13 cellular contexts compared by ENCODE assay signal in the genomic region with DNA sequence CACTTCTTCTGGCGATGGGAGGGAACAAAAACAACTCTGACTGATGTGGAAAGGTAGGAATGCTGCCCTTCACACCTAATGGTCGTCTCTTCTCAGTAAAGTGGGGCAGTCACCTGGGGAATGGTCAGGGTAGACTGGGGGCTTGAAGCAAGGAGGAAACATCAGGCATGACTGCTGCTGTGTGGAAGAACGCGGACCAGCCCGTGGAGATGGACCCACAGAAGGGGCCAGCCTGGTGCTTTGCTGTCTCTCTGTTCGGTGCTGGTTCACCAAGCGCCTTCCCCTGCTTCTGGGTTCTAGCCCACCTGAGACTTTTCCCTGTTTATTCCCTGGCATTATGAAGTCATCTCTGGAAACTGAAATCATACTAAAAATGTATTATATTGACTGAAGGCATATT.
DNase-seq lines count a peak whose midpoint lies in the region; ATAC-seq and TF ChIP-seq lines count a peak whose summit lies in the region.
"Had no signal": no experiment of that assay in that cellular context is flagged by ENCODE, and none has a peak within 500 bp of the region (broad histone marks: within the 10 kb centered on the region; RNA-seq: fewer than 3 reads in every experiment).

No MANE protein-coding gene starts in this region.

- no peak for TF ChIP-seq RAD21 in HCT116 (IDR thresholded peaks at IDR 0.05; ENCODE audit: low read depth)

- no peak overlapping the region for H3K9ac ChIP-seq in HCT116 (ENCODE audit: low read length)

- TF ChIP-seq POLR2A in HCT116 (IDR thresholded peaks at IDR 0.05; ENCODE audit: borderline replicate concordance, extremely low read depth, insufficient read depth, insufficient read length): no peak

- H3K4me1 Mint-ChIP-seq in activated T-helper 1 cell treated with anti-CD3 and anti-CD28 coated beads, Interleukin-12 subunit alpha, Interleukin-12 subunit beta, Interleukin-2, Interleukin-4 antibody, amounts not matched to agents 30 ng/mL and 10 ng/mL and 1 ng/mL, durations not matched to agents 14 hours and 24 hours and 36 hours (ENCODE audit: low read depth): peaks cover under 1% of the 10 kb centered on the region
- H3K4me1 Mint-ChIP-seq in memory B cell: peaks cover 9% of the 10 kb centered on the region
- H3K4me1 Mint-ChIP-seq in stimulated activated effector memory CD8-positive, alpha-beta T cell treated with anti-CD3 and anti-CD28 coated beads, Interleukin-12 subunit alpha, Interleukin-12 subunit beta, amount 100 ng/mL, for 72 hours: peaks cover 21% of the 10 kb centered on the region

- RAD21 ChIA-PET in HCT116 (lab: Charles Lee; ENCODE audit: low non-redundant PET in 1 of 2, low total read pairs in 2 of 2, uncharacterized antibody in 2 of 2, unreplicated experiment in 2 of 2): no interaction called here

- H3K36me3 ChIP-seq in HCT116 (ENCODE audit: control insufficient read depth in 1 of 2, insufficient read depth in 2 of 2, low read length in 2 of 2): peaks cover 0 to 19% of the 10 kb centered on the region in 2 experiments; a peak in 2 of 4 replicates

- no peaks in the 10 kb centered on the region for H3K27me3 Mint-ChIP-seq in activated T-helper 1 cell treated with anti-CD3 and anti-CD28 coated beads, Interleukin-12 subunit alpha, Interleukin-12 subunit beta, Interleukin-2, Interleukin-4 antibody, amounts not matched to agents 30 ng/mL and 10 ng/mL and 1 ng/mL, durations not matched to agents 14 hours and 24 hours and 36 hours (ENCODE audit: insufficient read depth)
- H3K27me3 Mint-ChIP-seq in memory B cell: no peaks in the 10 kb centered on the region

- H2AFZ ChIP-seq in HCT116 (ENCODE audit: low read depth, low read length, poor library complexity, severe bottlenecking): no peak overlapping the region
- H2AFZ ChIP-seq: GM23338 had no signal

- no peaks in the 10 kb centered on the region for H3K27me3 ChIP-seq in HCT116 (ENCODE audit: insufficient read depth, low read length)

- no peaks in the 10 kb centered on the region for H3K9me3 ChIP-seq in HCT116 (ENCODE audit: control insufficient read depth in 1 of 2, insufficient read depth in 1 of 2, low read depth in 1 of 2, low read length in 2 of 2)

- H3K27ac Mint-ChIP-seq in activated T-helper 1 cell treated with anti-CD3 and anti-CD28 coated beads, Interleukin-12 subunit alpha, Interleukin-12 subunit beta, Interleukin-2, Interleukin-4 antibody, amounts not matched to agents 30 ng/mL and 10 ng/mL and 1 ng/mL, durations not matched to agents 14 hours and 24 hours and 36 hours: peak overlapping the region; percentile 15
- peak overlapping the region; percentile 19 for H3K27ac Mint-ChIP-seq in memory B cell
- peak overlapping the region; percentile 54 for H3K27ac Mint-ChIP-seq in stimulated activated effector memory CD8-positive, alpha-beta T cell treated with anti-CD3 and anti-CD28 coated beads, Interleukin-12 subunit alpha, Interleukin-12 subunit beta, amount 100 ng/mL, for 72 hours
- H3K27ac Mint-ChIP-seq: GM23338 had no signal

- POLR2A ChIA-PET in HCT116 (lab: Charles Lee): no interaction called here

- TF ChIP-seq CTCF in HCT116 (IDR thresholded peaks at IDR 0.05 in 2 of 3, conservative IDR thresholded peaks at IDR 0.05 in 1 of 3; ENCODE audit: borderline replicate concordance in 1 of 3, insufficient read depth in 1 of 3, low read depth in 2 of 3, low read length in 2 of 3): no peak

- no peak overlapping the region for H3K4me3 Mint-ChIP-seq in activated T-helper 1 cell treated with anti-CD3 and anti-CD28 coated beads, Interleukin-12 subunit alpha, Interleukin-12 subunit beta, Interleukin-2, Interleukin-4 antibody, amounts not matched to agents 30 ng/mL and 10 ng/mL and 1 ng/mL, durations not matched to agents 14 hours and 24 hours and 36 hours
- H3K4me3 Mint-ChIP-seq in memory B cell: no peak overlapping the region
- H3K4me3 Mint-ChIP-seq in stimulated activated effector memory CD8-positive, alpha-beta T cell treated with anti-CD3 and anti-CD28 coated beads, Interleukin-12 subunit alpha, Interleukin-12 subunit beta, amount 100 ng/mL, for 72 hours: no peak overlapping the region
- H3K4me3 Mint-ChIP-seq: GM23338 had no signal

- CTCF ChIA-PET in HCT116 (lab: Charles Lee): no interaction called here

- peaks cover 0 to 11% of the 10 kb centered on the region in 2 experiments; a peak in 1 of 4 replicates for H3K4me1 ChIP-seq in HCT116 (ENCODE audit: control insufficient read depth in 1 of 2, insufficient read depth in 2 of 2, low read length in 2 of 2)

- H4K20me1 ChIP-seq in HCT116 (ENCODE audit: insufficient read depth): no peaks in the 10 kb centered on the region

- H3K9me3 Mint-ChIP-seq in activated T-helper 1 cell treated with anti-CD3 and anti-CD28 coated beads, Interleukin-12 subunit alpha, Interleukin-12 subunit beta, Interleukin-2, Interleukin-4 antibody, amounts not matched to agents 30 ng/mL and 10 ng/mL and 1 ng/mL, durations not matched to agents 14 hours and 24 hours and 36 hours: no peaks in the 10 kb centered on the region
- H3K9me3 Mint-ChIP-seq in memory B cell: no peaks in the 10 kb centered on the region
- H3K9me3 Mint-ChIP-seq in stimulated activated effector memory CD8-positive, alpha-beta T cell treated with anti-CD3 and anti-CD28 coated beads, Interleukin-12 subunit alpha, Interleukin-12 subunit beta, amount 100 ng/mL, for 72 hours: no peaks in the 10 kb centered on the region

- intact Hi-C loops in HCT116 (cut with micrococcal nuclease): no loop called here
- intact Hi-C loops in activated T-helper 1 cell treated with anti-CD3 and anti-CD28 coated beads, Interleukin-12 subunit alpha, Interleukin-12 subunit beta, Interleukin-2, Interleukin-4 antibody, amounts not matched to agents 30 ng/mL and 10 ng/mL and 1 ng/mL, durations not matched to agents 14 hours and 24 hours and 36 hours (cut with micrococcal nuclease): no loop called here

- no peak overlapping the region for H3K4me3 ChIP-seq in HCT116 (replicated peaks in 1 of 2; ENCODE audit: low read depth in 1 of 2, low read length in 2 of 2)
- H3K4me3 ChIP-seq: GM23338 had no signal

- no TSS peak for BruUV-seq in HCT116 (replicated peaks; lab: Mats Ljungman, UMichigan)

- H3K4me2 ChIP-seq in HCT116 (ENCODE audit: low read length): peak overlapping the region; percentile 2; the same call in 1 of the 2 replicates
- H3K4me2 ChIP-seq: GM23338 had no signal

- no peak for DNase-seq in HCT116 (ENCODE audit: low read depth, low spot score)
- no peak for DNase-seq in activated T-helper 1 cell treated with anti-CD3 and anti-CD28 coated beads, Interleukin-12 subunit alpha, Interleukin-12 subunit beta, Interleukin-2, Interleukin-4 antibody, amounts not matched to agents 30 ng/mL and 10 ng/mL and 1 ng/mL, durations not matched to agents 14 hours and 24 hours and 36 hours (ENCODE audit: low spot score)
- no peak for DNase-seq in memory B cell (ENCODE audit: low spot score in 2 of 2)
- DNase-seq in stimulated activated effector memory CD8-positive, alpha-beta T cell treated with anti-CD3 and anti-CD28 coated beads, Interleukin-12 subunit alpha, Interleukin-12 subunit beta, amount 100 ng/mL, for 72 hours (ENCODE audit: low spot score in 2 of 2): no peak
- DNase-seq in NCI-H524 (lab: John Stamatoyannopoulos, UW): no peak
- DNase-seq in stimulated activated naive CD4-positive, alpha-beta T cell treated with Interleukin-2 at 50 U/mL for 16 hours (lab: John Stamatoyannopoulos, UW): no peak
- no peak for DNase-seq in RPMI8226
- DNase-seq: activated CD4-positive, alpha-beta T cell treated with anti-CD3 and anti-CD28 coated beads for 4 hours; activated CD8-positive, alpha-beta memory T cell treated with anti-CD3 and anti-CD28 coated beads, Interleukin-2, amount 50 U/mL, for 48 hours; dermis blood vessel endothelial cell; NCI-H1930; stimulated activated CD4-positive, alpha-beta T cell treated with anti-CD3 and anti-CD28 coated beads, Interleukin-12 subunit alpha, Interleukin-12 subunit beta, amount 100 ng/mL, for 4 hours had no signal

- no peak overlapping the region for H3K27ac ChIP-seq in HCT116 (ENCODE audit: low read depth, low read length)

- H3K79me2 ChIP-seq in HCT116 (ENCODE audit: insufficient read depth, low read length): no peaks in the 10 kb centered on the region

- H3K9me2 ChIP-seq in HCT116 (ENCODE audit: insufficient read depth): no peaks in the 10 kb centered on the region

- H3K36me3 Mint-ChIP-seq in activated T-helper 1 cell treated with anti-CD3 and anti-CD28 coated beads, Interleukin-12 subunit alpha, Interleukin-12 subunit beta, Interleukin-2, Interleukin-4 antibody, amounts not matched to agents 30 ng/mL and 10 ng/mL and 1 ng/mL, durations not matched to agents 14 hours and 24 hours and 36 hours (ENCODE audit: low read depth): peaks cover 34% of the 10 kb centered on the region
- peaks cover 25% of the 10 kb centered on the region for H3K36me3 Mint-ChIP-seq in memory B cell
- peaks cover 96% of the 10 kb centered on the region for H3K36me3 Mint-ChIP-seq in stimulated activated effector memory CD8-positive, alpha-beta T cell treated with anti-CD3 and anti-CD28 coated beads, Interleukin-12 subunit alpha, Interleukin-12 subunit beta, amount 100 ng/mL, for 72 hours

- no peak for ATAC-seq in HCT116
- no peak for ATAC-seq in memory B cell (ENCODE audit: low read depth)
- ATAC-seq in stimulated activated effector memory CD8-positive, alpha-beta T cell treated with anti-CD3 and anti-CD28 coated beads, Interleukin-12 subunit alpha, Interleukin-12 subunit beta, amount 100 ng/mL, for 72 hours: no peak
- ATAC-seq: GM23338 had no signal

TF ChIP-seq in HCT116, 20 proteins besides CTCF, POLR2A, EP300 and RAD21 (continues in another document):
- TF ChIP-seq ELF1 (IDR thresholded peaks at IDR 0.05; ENCODE audit: borderline replicate concordance, low read depth) (no peak), SRF (IDR thresholded peaks at IDR 0.05; ENCODE audit: low read depth) (no peak), FOSL1 (IDR thresholded peaks at IDR 0.05; ENCODE audit: low read depth) (no peak), CBX3 (IDR thresholded peaks at IDR 0.05; ENCODE audit: low read depth) (no peak), TCF7L2 (IDR thresholded peaks at IDR 0.05; ENCODE audit: borderline replicate concordance, extremely low read depth, insufficient read depth, insufficient read length) (no peak), EZH2phosphoT487 (IDR thresholded peaks at IDR 0.05; ENCODE audit: borderline replicate concordance) (no peak), ZNF274 (IDR thresholded peaks at IDR 0.05; ENCODE audit: low read depth, low read length) (no peak), CEBPB (IDR thresholded peaks at IDR 0.05; ENCODE audit: low read depth) (no peak), EZH2 (IDR thresholded peaks at IDR 0.05) (no peak), JUND (IDR thresholded peaks at IDR 0.05) (no peak), SIN3A (IDR thresholded peaks at IDR 0.05; ENCODE audit: low read depth) (no peak), ZFX (IDR thresholded peaks at IDR 0.05) (no peak), POLR2AphosphoS5 (IDR thresholded peaks at IDR 0.05; ENCODE audit: low read depth, low read length) (no peak), SP1 (IDR thresholded peaks at IDR 0.05; ENCODE audit: low read depth) (no peak)
- TF ChIP-seq, protein P1, sequence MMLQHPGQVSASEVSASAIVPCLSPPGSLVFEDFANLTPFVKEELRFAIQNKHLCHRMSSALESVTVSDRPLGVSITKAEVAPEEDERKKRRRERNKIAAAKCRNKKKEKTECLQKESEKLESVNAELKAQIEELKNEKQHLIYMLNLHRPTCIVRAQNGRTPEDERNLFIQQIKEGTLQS (IDR thresholded peaks at IDR 0.05): no peak
